Comparison of ENCODE assay signal across 8 cellular contexts in the genomic region with DNA sequence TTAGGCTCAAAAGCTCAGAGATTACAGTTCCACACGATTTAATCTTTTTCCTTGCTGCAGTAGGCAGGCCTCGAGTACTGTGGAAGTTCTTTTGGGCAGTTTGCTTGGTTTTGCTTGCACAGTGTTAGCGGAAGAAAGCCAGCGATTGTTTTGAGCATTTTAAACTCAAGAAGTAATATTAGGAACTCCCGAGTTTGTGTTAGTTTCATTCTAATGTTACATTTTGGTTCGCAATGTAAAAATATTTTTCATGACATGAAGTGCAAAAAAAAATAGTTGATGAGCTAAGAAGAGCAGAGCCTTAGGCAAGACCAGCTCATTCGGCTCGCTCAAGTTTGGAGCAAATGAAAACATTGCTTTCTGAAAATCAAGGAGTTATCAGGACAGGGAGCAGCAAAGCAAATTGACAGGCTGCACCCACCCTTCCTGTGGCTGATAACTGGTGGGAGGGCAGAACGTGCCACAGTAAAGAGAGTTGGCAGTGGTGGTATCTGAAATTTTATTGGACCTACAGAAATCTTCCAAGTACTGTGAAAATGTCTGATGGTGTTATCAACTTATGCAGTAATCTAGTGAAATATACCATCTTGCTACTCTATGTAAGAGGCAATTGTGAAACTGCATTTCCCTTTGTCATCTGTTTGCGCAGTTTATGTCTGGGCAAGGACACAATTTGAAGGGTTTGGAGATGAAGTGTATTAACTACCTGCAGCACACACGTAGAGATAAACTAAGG. TPM values are rescaled to one million over a fixed set of nuclear protein-coding genes. Genes with fewer than 3 reads are reported as not detected.
A peak's percentile ranks its signal among the peaks of the same experiment; 100 is the strongest.
DNase-seq lines count a peak whose midpoint lies in the region; FAIRE-seq and TF ChIP-seq lines count a peak whose summit lies in the region.

No MANE protein-coding gene starts in this region.

- no peak overlapping the region for H3K4ac ChIP-seq in trophoblast cell (ENCODE audit: low read depth, low read length)

- no peak overlapping the region for H4K12ac ChIP-seq in trophoblast cell (ENCODE audit: low read depth, low read length)

- H3K36me3 ChIP-seq in Peyer's patch: no peaks in the 10 kb centered on the region
- no peaks in the 10 kb centered on the region for H3K36me3 ChIP-seq in endothelial cell of umbilical vein (ENCODE audit: control insufficient read depth in 2 of 2, extremely low read depth in 1 of 2, insufficient read depth in 2 of 2, low read length in 2 of 2)
- no peaks in the 10 kb centered on the region for H3K36me3 ChIP-seq in trophoblast cell (ENCODE audit: control insufficient read depth in 1 of 2, insufficient read depth in 2 of 2, low read length in 2 of 2)

- no peak for DNase-seq in GM12892 (ENCODE audit: insufficient read length)
- peak in 1 of 3 donors; percentile 34 for DNase-seq in Peyer's patch
- peak; percentile 38 for DNase-seq in endothelial cell of umbilical vein (ENCODE audit: low read depth, low spot score)
- DNase-seq in trophoblast cell: peak in 1 of 2 donors; percentile 29
- no peak for DNase-seq in cerebellum (ENCODE audit: low spot score)
- no peak for DNase-seq in GM10266 (ENCODE audit: extremely low spot score)
- no peak for DNase-seq in NCI-H1048 (lab: John Stamatoyannopoulos, UW)
- DNase-seq in occipital lobe (lab: John Stamatoyannopoulos, UW): no peak

- intact Hi-C loops in endothelial cell of umbilical vein (cut with micrococcal nuclease): loop anchor here (1.0 to 5.0 kb wide), 6 partner anchors 21 to 284 kb away; no protein-coding TSS in a partner anchor

- peak overlapping the region; percentile 84 to 98 (median 88) for H3K4me3 ChIP-seq in Peyer's patch
- peak overlapping the region; percentile 93 to 97 (median 95) for H3K4me3 ChIP-seq in endothelial cell of umbilical vein (replicated peaks in 1 of 3; ENCODE audit: insufficient read depth in 1 of 3, low read depth in 1 of 3, low read length in 3 of 3)
- H3K4me3 ChIP-seq in trophoblast cell (ENCODE audit: low read depth, low read length): no peak overlapping the region

- peak; percentile 85 for FAIRE-seq in GM12892 (lab: Jason Lieb, UNC)
- FAIRE-seq in endothelial cell of umbilical vein (lab: Jason Lieb, UNC): peak; percentile 65

- dilution Hi-C loops in endothelial cell of umbilical vein (cut with MboI; ENCODE audit: extremely low pct_ligation_motif_present, low sequenced_read_pairs): no loop called here

- peak overlapping the region; percentile 98 for H2AFZ ChIP-seq in endothelial cell of umbilical vein (ENCODE audit: low read depth, low read length)
- no peak overlapping the region for H2AFZ ChIP-seq in trophoblast cell (ENCODE audit: insufficient read depth, low read length, poor library complexity)

- POLR2A ChIA-PET in endothelial cell of umbilical vein (lab: Charles Lee): no interaction called here

- no peaks in the 10 kb centered on the region for H3K9me3 ChIP-seq in Peyer's patch
- no peaks in the 10 kb centered on the region for H3K9me3 ChIP-seq in endothelial cell of umbilical vein (replicated peaks; ENCODE audit: control insufficient read depth, insufficient read depth, low read length)
- H3K9me3 ChIP-seq in trophoblast cell (ENCODE audit: insufficient read depth, low read depth, low read length): no peaks in the 10 kb centered on the region

- H3K18ac ChIP-seq in trophoblast cell (ENCODE audit: low read length): no peak overlapping the region

- TF ChIP-seq POLR2A in GM12892 (IDR thresholded peaks at IDR 0.05; ENCODE audit: low read depth, low read length): no peak
- TF ChIP-seq POLR2A in Peyer's patch (IDR thresholded peaks at IDR 0.05): no peak
- TF ChIP-seq POLR2A in endothelial cell of umbilical vein (IDR thresholded peaks at IDR 0.05; ENCODE audit: low read depth, low read length): no peak

- no peak for TF ChIP-seq CTCF in Peyer's patch (IDR thresholded peaks at IDR 0.05)
- no peak for TF ChIP-seq CTCF in endothelial cell of umbilical vein (IDR thresholded peaks at IDR 0.05; ENCODE audit: extremely low read depth in 1 of 2, insufficient read depth in 1 of 2, low read depth in 1 of 2, low read length in 2 of 2)
- TF ChIP-seq CTCF in GM10266 (IDR thresholded peaks at IDR 0.05; ENCODE audit: control insufficient read depth, insufficient read depth, low read depth, missing control alignments): no peak

- H3K27me3 ChIP-seq in Peyer's patch (no peaks in the 10 kb centered on the region), endothelial cell of umbilical vein (ENCODE audit: control insufficient read depth in 2 of 2, insufficient read depth in 2 of 2, low read length in 2 of 2) (no peaks in the 10 kb centered on the region), trophoblast cell (ENCODE audit: insufficient read depth, low read length) (no peaks in the 10 kb centered on the region)

- H3K4me2 ChIP-seq in endothelial cell of umbilical vein (ENCODE audit: insufficient read depth, low read length): peak overlapping the region; percentile 98
- peak overlapping the region; percentile 35 for H3K4me2 ChIP-seq in trophoblast cell (ENCODE audit: low read length)

- TSS peak; percentile 24 for BruUV-seq in endothelial cell of umbilical vein (replicated peaks; lab: Mats Ljungman, UMichigan)

- no peaks in the 10 kb centered on the region for H3K9me1 ChIP-seq in endothelial cell of umbilical vein (replicated peaks; ENCODE audit: control insufficient read depth, extremely low read depth, insufficient read depth, low read length)

- no peak overlapping the region for H4K91ac ChIP-seq in trophoblast cell (ENCODE audit: low read depth, low read length)

- H3K79me2 ChIP-seq in endothelial cell of umbilical vein (ENCODE audit: control insufficient read depth, insufficient read depth, low read length) (peaks cover 17% of the 10 kb centered on the region), trophoblast cell (ENCODE audit: control insufficient read depth, insufficient read depth, low read length, poor library complexity) (peaks cover 2% of the 10 kb centered on the region)

- no peak overlapping the region for H4K8ac ChIP-seq in trophoblast cell (ENCODE audit: low read depth, low read length)

- peaks cover 13% of the 10 kb centered on the region for H3K79me1 ChIP-seq in trophoblast cell (ENCODE audit: low read length)

- no peak overlapping the region for H3K23ac ChIP-seq in trophoblast cell (ENCODE audit: low read length)

- no peak overlapping the region for H2BK5ac ChIP-seq in trophoblast cell (ENCODE audit: low read depth, low read length, poor library complexity)

- CTCF ChIA-PET in endothelial cell of umbilical vein (lab: Charles Lee): interaction anchor here (0.9 to 4.6 kb wide), 7 partner anchors 14 to 154 kb away, joined by 3 to 33 read pairs (median 5); no protein-coding TSS in a partner anchor

- no peak overlapping the region for H2AK5ac ChIP-seq in trophoblast cell (ENCODE audit: low read length)

- H2BK120ac ChIP-seq in trophoblast cell (ENCODE audit: insufficient read depth, low read length, poor library complexity): no peak overlapping the region

- no CpG with 5 or more reads among the region's 11 CpGs for WGBS in trophoblast cell (ENCODE audit: extremely low coverage, insufficient coverage, insufficient read length)

- no peak overlapping the region for H3K14ac ChIP-seq in trophoblast cell (ENCODE audit: low read length)

- H4K20me1 ChIP-seq in endothelial cell of umbilical vein (replicated peaks; ENCODE audit: control insufficient read depth, extremely low read depth, insufficient read depth, low read length): no peaks in the 10 kb centered on the region

- no peak overlapping the region for H2BK12ac ChIP-seq in trophoblast cell (ENCODE audit: low read length)

- H3K27ac ChIP-seq in Peyer's patch: peak overlapping the region; percentile 92 to 96 (median 94)
- H3K27ac ChIP-seq in endothelial cell of umbilical vein (ENCODE audit: insufficient read depth, low read depth, low read length): no peak overlapping the region
- H3K27ac ChIP-seq in trophoblast cell (ENCODE audit: low read depth, low read length): no peak overlapping the region

- H3K4me1 ChIP-seq in Peyer's patch (peaks cover 0 to 20% (median 4%) of the 10 kb centered on the region in 4 donors), endothelial cell of umbilical vein (ENCODE audit: control insufficient read depth, extremely low read depth, insufficient read depth, low read length) (peaks cover 16% of the 10 kb centered on the region), trophoblast cell (ENCODE audit: control insufficient read depth in 1 of 2, insufficient read depth in 2 of 2, low read length in 2 of 2) (peaks cover 9 to 17% of the 10 kb centered on the region in 2 experiments)

- peak overlapping the region; percentile 80 for H3K9ac ChIP-seq in endothelial cell of umbilical vein (replicated peaks; ENCODE audit: extremely low read depth, insufficient read depth, low read length)
- no peak overlapping the region for H3K9ac ChIP-seq in trophoblast cell (ENCODE audit: low read length)

TF ChIP-seq in endothelial cell of umbilical vein, 7 proteins besides CTCF, POLR2A, EP300 and RAD21:
- TF ChIP-seq GATA2 (IDR thresholded peaks at IDR 0.05; ENCODE audit: insufficient read depth, insufficient read length, low read depth, low read length) (peak; percentile 12), JUN (IDR thresholded peaks at IDR 0.05; ENCODE audit: borderline replicate concordance, insufficient read depth, insufficient read length, low read depth) (no peak), POLR2AphosphoS5 (IDR thresholded peaks at IDR 0.05; ENCODE audit: insufficient read depth, low read depth, low read length) (no peak)

RNA-seq across cellular contexts. Expression of a gene that starts 1.4 kb away (rescaled TPM):
- polyA plus RNA-seq in GM12892 (2012; ENCODE audit: missing spikeins): 23.2 TPM
- total RNA-seq in Peyer's patch (10 to 100 TPM; 21.8 to 39.6 (median 25.4) TPM), endothelial cell of umbilical vein (9.6 and 10.7 TPM in 2 replicates), cerebellum (54.8 TPM), occipital lobe (128 TPM)
- 1.5 and 2.3 TPM in 2 replicates for polyA plus RNA-seq in endothelial cell of umbilical vein
- 3.6 and 3.8 TPM in 2 replicates for polyA plus RNA-seq in endothelial cell of umbilical vein (2011; cell fraction: cytosol; rRNA removed)
- polyA plus RNA-seq in endothelial cell of umbilical vein (2011; cell fraction: nucleus; rRNA removed): 5.1 and 6.0 TPM in 2 replicates
- 4.0 and 7.6 TPM in 2 replicates for polyA plus RNA-seq in endothelial cell of umbilical vein (2012)
- polyA minus RNA-seq in endothelial cell of umbilical vein: 8.6 and 9.4 TPM in 2 replicates
- polyA minus RNA-seq in endothelial cell of umbilical vein (2011; cell fraction: cytosol; rRNA and poly(A)+ RNA removed): 2.7 TPM
- polyA minus RNA-seq in endothelial cell of umbilical vein (2011; cell fraction: nucleus; rRNA and poly(A)+ RNA removed): 19.2 and 26.5 TPM in 2 replicates
- polyA plus RNA-seq in trophoblast cell (2013): 5.8 and 5.9 TPM in 2 replicates

Comparison
In these comparisons a context has a peak if more than half of its experiments do, and no peak if none do; other contexts are left out.
1. H3K27ac ChIP-seq: peak in Peyer's patch (4 of 4); none in endothelial cell of umbilical vein (single experiment) and trophoblast cell (single experiment).